ENCODE assay signal across 1 cellular context in the genomic region with DNA sequence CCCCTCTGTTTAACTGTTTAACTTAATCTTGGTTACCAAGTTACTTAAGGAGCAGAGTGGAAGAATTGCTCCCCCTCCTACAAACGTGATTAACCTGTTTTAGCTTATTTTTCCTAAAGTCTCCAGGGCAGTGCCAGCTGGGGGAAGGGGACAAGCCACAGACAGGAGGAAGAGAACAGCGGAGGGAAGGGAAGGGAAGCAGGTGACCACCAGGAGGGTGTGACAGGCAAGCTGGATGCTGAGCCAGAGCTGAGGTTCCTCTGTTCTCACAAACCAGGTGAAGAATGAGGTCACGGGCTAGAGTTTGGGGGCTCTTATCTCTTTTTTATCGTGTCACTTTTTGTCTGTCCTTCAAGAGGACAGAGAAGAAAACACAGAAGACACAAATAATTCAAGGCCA.
TF ChIP-seq lines count a peak whose summit lies in the region.

No MANE protein-coding gene starts in this region.

TF ChIP-seq in HepG2, 621 proteins besides CTCF, POLR2A, EP300 and RAD21:
- TF ChIP-seq FLYWCH1 (CRISPR knock-in tag; IDR thresholded peaks at IDR 0.05), result no peak
- TF ChIP-seq ZNF670 (CRISPR knock-in tag; IDR thresholded peaks at IDR 0.05; ENCODE audit: borderline replicate concordance), result no peak
- no peak for TF ChIP-seq TAF1 (CRISPR knock-in tag; IDR thresholded peaks at IDR 0.05)
- TF ChIP-seq, protein P1, sequence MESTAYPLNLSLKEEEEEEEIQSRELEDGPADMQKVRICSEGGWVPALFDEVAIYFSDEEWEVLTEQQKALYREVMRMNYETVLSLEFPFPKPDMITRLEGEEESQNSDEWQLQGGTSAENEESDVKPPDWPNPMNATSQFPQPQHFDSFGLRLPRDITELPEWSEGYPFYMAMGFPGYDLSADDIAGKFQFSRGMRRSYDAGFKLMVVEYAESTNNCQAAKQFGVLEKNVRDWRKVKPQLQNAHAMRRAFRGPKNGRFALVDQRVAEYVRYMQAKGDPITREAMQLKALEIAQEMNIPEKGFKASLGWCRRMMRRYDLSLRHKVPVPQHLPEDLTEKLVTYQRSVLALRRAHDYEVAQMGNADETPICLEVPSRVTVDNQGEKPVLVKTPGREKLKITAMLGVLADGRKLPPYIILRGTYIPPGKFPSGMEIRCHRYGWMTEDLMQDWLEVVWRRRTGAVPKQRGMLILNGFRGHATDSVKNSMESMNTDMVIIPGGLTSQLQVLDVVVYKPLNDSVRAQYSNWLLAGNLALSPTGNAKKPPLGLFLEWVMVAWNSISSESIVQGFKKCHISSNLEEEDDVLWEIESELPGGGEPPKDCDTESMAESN (CRISPR knock-in tag; conservative IDR thresholded peaks at IDR 0.05), result no peak
TF ChIP-seq in HepG2: peak in this region for 0.
